In genomic region chr15:51904931-51905330, GRCh38 we compare ENCODE assay signal across 1 cellular context.
TF ChIP-seq lines count a peak whose summit lies in the region.

No MANE protein-coding gene starts in this region.

TF ChIP-seq in SK-N-SH, 30 proteins besides CTCF, POLR2A, EP300 and RAD21 (continued from another document):
- no peak for TF ChIP-seq NFIC (IDR thresholded peaks at IDR 0.05; ENCODE audit: borderline replicate concordance)
- no peak for TF ChIP-seq GATA2 (CRISPR knock-in tag; IDR thresholded peaks at IDR 0.05)
- no peak for TF ChIP-seq FOXM1 (IDR thresholded peaks at IDR 0.05; ENCODE audit: low read depth)
- no peak for TF ChIP-seq EZH2phosphoT487 (IDR thresholded peaks at IDR 0.05; ENCODE audit: borderline replicate concordance, low read depth)
TF ChIP-seq in SK-N-SH: peak in this region for 0.
